21 cellular contexts compared by ENCODE assay signal in genomic region chr5:6457592-6457991, GRCh38. TPM values are rescaled to one million over a fixed set of nuclear protein-coding genes. Genes with fewer than 3 reads are reported as not detected.
"Had no signal": no experiment of that assay in that cellular context is flagged by ENCODE, and none has a peak within 500 bp of the region (broad histone marks: within the 10 kb centered on the region; RNA-seq: fewer than 3 reads in every experiment).

No MANE protein-coding gene starts in this region.

- H3K27me3 ChIP-seq: thyroid gland had no signal

- H3K36me3 ChIP-seq: gastroesophageal sphincter, lower lobe of right lung, sigmoid colon, stomach, thyroid gland had no signal

- H3K4me3 ChIP-seq: gastroesophageal sphincter, heart left ventricle, hepatocyte, lower lobe of right lung, sigmoid colon, stomach, thyroid gland had no signal

- DNase-seq: central memory CD4-positive, alpha-beta T cell; effector CD8-positive, alpha-beta T cell; endodermal cell; foreskin fibroblast; heart left ventricle; left colon; left ventricle myocardium superior; lower lobe of right lung; natural killer cell; sigmoid colon; stimulated activated CD4-positive, alpha-beta T cell treated with anti-CD3 and anti-CD28 coated beads, Interleukin-2, amount 100 ng/mL, for 24 hours; stimulated activated CD4-positive, alpha-beta T cell treated with anti-CD3 and anti-CD28 coated beads, Interleukin-4, amount 100 ng/mL, for 24 hours; stimulated activated naive CD4-positive, alpha-beta T cell treated with Interleukin-2 at 50 U/mL for 16 hours; stomach; thyroid gland had no signal

- H3K27ac ChIP-seq: epithelial cell of prostate, gastroesophageal sphincter, hepatocyte, lower lobe of right lung, sigmoid colon, stomach, thyroid gland had no signal

- H3K4me1 ChIP-seq: gastroesophageal sphincter, lower lobe of right lung had no signal

- H3K9me3 ChIP-seq: gastroesophageal sphincter, heart left ventricle, lower lobe of right lung, sigmoid colon, stomach, thyroid gland had no signal

- ATAC-seq: esophagus mucosa; gastroesophageal sphincter; heart left ventricle; left colon; left ventricle myocardium superior; lower lobe of right lung; natural killer cell; stimulated activated effector memory CD8-positive, alpha-beta T cell treated with anti-CD3 and anti-CD28 coated beads, Interleukin-12 subunit alpha, Interleukin-12 subunit beta, amount 100 ng/mL, for 72 hours had no signal

RNA-seq across cellular contexts. Expression of gene UBE2QL1, which starts 8.9 kb away (rescaled TPM):
- total RNA-seq: esophagus mucosa, lower lobe of right lung, mononuclear cell, natural killer cell had no signal
- polyA plus RNA-seq: hepatocyte had no signal
